Comparison of ENCODE assay signal across 12 cellular contexts in the genomic region with DNA sequence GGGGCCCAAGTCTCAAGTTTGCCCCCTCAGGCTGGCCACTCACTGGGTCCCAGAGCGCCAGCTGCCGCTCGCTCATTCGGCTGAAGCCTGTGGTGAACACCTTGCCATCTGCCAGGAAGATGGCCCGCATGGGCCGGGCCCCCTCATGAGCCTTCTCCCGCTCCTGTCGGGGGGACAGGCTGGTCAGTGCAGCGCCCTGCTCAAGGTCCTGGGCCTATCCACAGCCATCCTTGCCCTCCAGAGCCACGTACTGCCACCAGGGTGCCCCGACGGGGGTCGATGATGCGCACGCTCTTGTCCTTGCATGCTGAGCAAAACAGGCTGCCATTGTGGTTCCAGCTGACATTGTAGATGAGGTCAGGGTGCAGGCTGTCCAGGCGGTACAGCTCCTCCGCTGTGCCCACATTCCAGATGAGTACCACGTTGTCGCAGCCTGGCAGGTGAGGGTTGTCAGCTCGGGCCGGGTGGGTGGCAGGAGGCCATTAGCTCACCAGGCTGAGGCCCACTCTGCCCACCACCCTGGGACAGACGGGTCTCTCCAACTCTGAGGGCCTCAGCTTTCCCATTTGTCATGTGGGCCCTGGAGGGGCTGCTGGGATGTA. TPM values are rescaled to one million over a fixed set of nuclear protein-coding genes. Genes with fewer than 3 reads are reported as not detected.
DNase-seq lines count a peak whose midpoint lies in the region; ATAC-seq and TF ChIP-seq lines count a peak whose summit lies in the region.
"Had no signal": no experiment of that assay in that cellular context is flagged by ENCODE, and none has a peak within 500 bp of the region (broad histone marks: within the 10 kb centered on the region; RNA-seq: fewer than 3 reads in every experiment).

No MANE protein-coding gene starts in this region.

- no peaks in the 10 kb centered on the region for H3K27me3 ChIP-seq in OCI-LY3 (ENCODE audit: low read depth, low read length)
- no peaks in the 10 kb centered on the region for H3K27me3 ChIP-seq in stomach

- no peak overlapping the region for H3K4me2 ChIP-seq in OCI-LY3 (ENCODE audit: low read length)

- no peak for TF ChIP-seq EP300 in stomach (IDR thresholded peaks at IDR 0.05)

- H3K27ac Mint-ChIP-seq in chondrocyte (ENCODE audit: unreplicated experiment) = peak overlapping the region; percentile 45

- H3K9me3 Mint-ChIP-seq in chondrocyte (ENCODE audit: low read depth) = no peaks in the 10 kb centered on the region

- H3K36me3 Mint-ChIP-seq in chondrocyte (ENCODE audit: low read depth) = no peaks in the 10 kb centered on the region

- intact Hi-C loops in Right ventricle myocardium inferior (cut with DNase I) = no loop called here
- intact Hi-C loops in cardiac septum (cut with DNase I) = no loop called here
- intact Hi-C loops in stomach (cut with DNase I; ENCODE audit: low total_unique reads) = no loop called here
- intact Hi-C loops in sciatic nerve (cut with DNase I) = no loop called here

- 82 to 87% (median 85%) methylated on average over 17 to 22 of the region's 22 CpGs for WGBS in stomach, 5 donors

- TF ChIP-seq POLR2A in stomach (IDR thresholded peaks at IDR 0.05) = no peak

- H3K27ac ChIP-seq in OCI-LY3 (ENCODE audit: low read length) (peak overlapping the region; percentile 18; the same call in 1 of the 2 replicates), stomach (peak overlapping the region in 4 of 5 donors; percentile 8 to 96 (median 89))

- no peak for ATAC-seq in Right ventricle myocardium inferior
- no peak for ATAC-seq in sciatic nerve
- no peak for ATAC-seq in GM18873 (IDR thresholded peaks at IDR 0.05; ENCODE audit: low FRiP score, unreplicated experiment)

- peaks cover 27% of the 10 kb centered on the region for H3K79me2 ChIP-seq in OCI-LY3 (ENCODE audit: low read length)

- H4K20me1 ChIP-seq in OCI-LY3 (ENCODE audit: insufficient read depth, low read length) = no peaks in the 10 kb centered on the region

- POLR2A ChIA-PET in GM10248 (lab: Yijun Ruan, JAX) = interaction anchor here (0.5 to 0.8 kb wide), 2 partner anchors 10 to 90 kb away, joined by 3 read pairs; no protein-coding TSS in a partner anchor

- CTCF ChIA-PET in GM10248 (lab: Yijun Ruan, JAX) = interaction anchor here (0.7 to 1.4 kb wide), 5 partner anchors 13 to 40 kb away, joined by 3 to 4 read pairs (median 3); partner anchors contain the start of genes PPP1CA, RPS6KB2, TBC1D10C and TMEM134

- no peaks in the 10 kb centered on the region for H3K27me3 Mint-ChIP-seq in chondrocyte (ENCODE audit: low read depth)

- TF ChIP-seq CTCF in OCI-LY3 (IDR thresholded peaks at IDR 0.05; ENCODE audit: low read depth, low read length) (no peak), chondrocyte (IDR thresholded peaks at IDR 0.05) (no peak), stomach (IDR thresholded peaks at IDR 0.05) (no peak), GM10248 (IDR thresholded peaks at IDR 0.05; ENCODE audit: control extremely low read depth, extremely low read depth, low read depth, missing control alignments) (no peak)

- H3K4me3 ChIP-seq in OCI-LY3 (ENCODE audit: low read length) = no peak overlapping the region
- H3K4me3 ChIP-seq in stomach = peak overlapping the region in 1 of 4 donors; percentile 45

- H3K4me1 Mint-ChIP-seq in chondrocyte (ENCODE audit: low read depth) = peaks cover 28% of the 10 kb centered on the region

- H3K36me3 ChIP-seq in OCI-LY3 (replicated peaks; ENCODE audit: low read depth, low read length) (peaks cover 10% of the 10 kb centered on the region), stomach (peaks cover 4 to 61% (median 57%) of the 10 kb centered on the region in 4 donors)

- H3K9me3 ChIP-seq in OCI-LY3 (ENCODE audit: insufficient read depth, low read length) = no peaks in the 10 kb centered on the region
- H3K9me3 ChIP-seq in stomach = no peaks in the 10 kb centered on the region

- no peak overlapping the region for H3K4me3 Mint-ChIP-seq in chondrocyte (ENCODE audit: unreplicated experiment)

- H3K4me1 ChIP-seq in OCI-LY3 (ENCODE audit: low read length) (peaks cover 56% of the 10 kb centered on the region), stomach (peaks cover 39 to 79% (median 64%) of the 10 kb centered on the region in 4 donors)

- DNase-seq in Right ventricle myocardium inferior (ENCODE audit: missing footprints) = peak; percentile 43
- no peak for DNase-seq in cardiac septum (ENCODE audit: low spot score)
- no peak for DNase-seq in chondrocyte (ENCODE audit: low spot score)
- no peak for DNase-seq in stomach
- DNase-seq in sciatic nerve (ENCODE audit: low spot score) = no peak
- no peak for DNase-seq in GM10248 (ENCODE audit: extremely low spot score)
- DNase-seq: AML-193, MV-4-11 had no signal

- H3K9ac ChIP-seq in OCI-LY3 (ENCODE audit: low read length) = no peak overlapping the region

- no peak overlapping the region for H2AFZ ChIP-seq in OCI-LY3 (ENCODE audit: low read depth, low read length)

RNA-seq across cellular contexts. Expression of gene CORO1B, which starts 2.1 kb away (rescaled TPM):
- total RNA-seq in Right ventricle myocardium inferior = 26.6 TPM
- 21.6 TPM for total RNA-seq in cardiac septum
- 74.7 to 80.9 TPM (median 80.1 TPM) in 3 replicates for total RNA-seq in chondrocyte
- total RNA-seq in stomach = 100 to 1,000 TPM in 2 of 5 donors, 10 to 100 TPM in 3; 48.3 to 160 (median 82.2) TPM
- 100 to 1,000 TPM in 2 of 3 donors, 10 to 100 TPM in 1; 84.4 to 125 (median 104) TPM for polyA plus RNA-seq in stomach
- 59.8 TPM for total RNA-seq in sciatic nerve

RNA-seq across cellular contexts. Expression of gene PTPRCAP, which starts 3.7 kb away (rescaled TPM):
- total RNA-seq in Right ventricle myocardium inferior (1.7 TPM), cardiac septum (0.40 TPM), chondrocyte (0.47 to 0.95 TPM (median 0.73 TPM) in 3 replicates), stomach (10 to 100 TPM in 1 of 5 donors, 1 to 10 TPM in 2, not detected in 2; 1.7 to 15.2 (median 3.5) TPM), sciatic nerve (4.2 TPM)
- polyA plus RNA-seq in stomach = 10 to 100 TPM in 2 of 3 donors, 1 to 10 TPM in 1; 4.5 to 25.3 (median 20.2) TPM

RNA-seq across cellular contexts. Expression of gene GPR152, which starts 11.3 kb away (rescaled TPM):
- total RNA-seq in Right ventricle myocardium inferior = not detected
- not detected for total RNA-seq in cardiac septum
- total RNA-seq in chondrocyte = not detected in 3 replicates
- not detected for total RNA-seq in stomach
- polyA plus RNA-seq in stomach = not detected
- not detected for total RNA-seq in sciatic nerve
- total RNA-seq: bronchial epithelial cell had no signal
- polyA plus RNA-seq: esophagus had no signal

RNA-seq across cellular contexts. Expression of gene RPS6KB2, which starts 12.9 kb away (rescaled TPM):
- 27.8 TPM for total RNA-seq in Right ventricle myocardium inferior
- total RNA-seq in cardiac septum = 23.2 TPM
- 40.3 to 44.2 TPM (median 42.3 TPM) in 3 replicates for total RNA-seq in chondrocyte
- total RNA-seq in stomach = 100 to 1,000 TPM in 2 of 5 donors, 10 to 100 TPM in 3; 29.7 to 434 (median 82.3) TPM
- 10 to 100 TPM; 49.3 to 74.1 (median 68.9) TPM for polyA plus RNA-seq in stomach
- total RNA-seq in sciatic nerve = 30.8 TPM

RNA-seq across cellular contexts. Expression of gene CABP4, which starts 14.0 kb away (rescaled TPM):
- total RNA-seq in Right ventricle myocardium inferior = 1.1 TPM
- 0.11 TPM for total RNA-seq in cardiac septum
- total RNA-seq in chondrocyte = not detected in 3 replicates
- under 1 TPM in 3 of 5 donors, not detected in 2; 0.43 to 0.73 (median 0.45) TPM for total RNA-seq in stomach
- 1 to 10 TPM in 2 of 3 donors, under 1 TPM in 1; 0.50 to 1.7 (median 1.7) TPM for polyA plus RNA-seq in stomach
- 2.5 TPM for total RNA-seq in sciatic nerve
- total RNA-seq: bronchial epithelial cell had no signal
